8 cellular contexts compared by ENCODE assay signal in genomic region chrX:30652527-30653414, GRCh38. TPM values are rescaled to one million over a fixed set of nuclear protein-coding genes. Genes with fewer than 3 reads are reported as not detected.
DNase-seq lines count a peak whose midpoint lies in the region; ATAC-seq and TF ChIP-seq lines count a peak whose summit lies in the region.

No MANE protein-coding gene starts in this region.

- TF ChIP-seq EP300 in stomach (IDR thresholded peaks at IDR 0.05): no peak

- WGBS in stomach, 5 donors: 0 to 42% (median 7%) methylated on average over 21 to 59 of the region's 65 CpGs

- peak overlapping the region; percentile 63 for H2AFZ ChIP-seq in neural progenitor cell (replicated peaks)

- H3F3A ChIP-seq in neural progenitor cell (ENCODE audit: low read depth): no peaks in the 10 kb centered on the region

- no peaks in the 10 kb centered on the region for H3K36me3 ChIP-seq in HAP-1 (replicated peaks)
- no peaks in the 10 kb centered on the region for H3K36me3 ChIP-seq in neural progenitor cell
- H3K36me3 ChIP-seq in stomach: no peaks in the 10 kb centered on the region

- H3K4me3 ChIP-seq in HAP-1 (peak overlapping the region; percentile 72), neural progenitor cell (peak overlapping the region; percentile 54), stomach (peak overlapping the region; percentile 48 to 64 (median 60))

- peak; percentile 93 for ATAC-seq in foreskin keratinocyte

- H3K4me1 ChIP-seq in HAP-1 (peaks cover 16% of the 10 kb centered on the region), foreskin keratinocyte (no peaks in the 10 kb centered on the region), neural progenitor cell (no peaks in the 10 kb centered on the region), stomach (peaks cover 0 to 14% (median 3%) of the 10 kb centered on the region in 4 donors)

- intact Hi-C loops in stomach (cut with DNase I; ENCODE audit: low total_unique reads): no loop called here

- H3K4me1 Mint-ChIP-seq in neural progenitor cell: peaks cover 4% of the 10 kb centered on the region

- peak overlapping the region; percentile 88 for H3K4me3 Mint-ChIP-seq in neural progenitor cell

- H3K36me3 Mint-ChIP-seq in neural progenitor cell: peaks cover 4% of the 10 kb centered on the region

- H3K27ac ChIP-seq in foreskin keratinocyte (peak overlapping the region; percentile 82), neural progenitor cell (no peak overlapping the region), stomach (peak overlapping the region; percentile 25 to 85 (median 77))

- TF ChIP-seq CTCF in foreskin keratinocyte (conservative IDR thresholded peaks at IDR 0.05) (no peak), neural progenitor cell (IDR thresholded peaks at IDR 0.05) (no peak), stomach (IDR thresholded peaks at IDR 0.05) (no peak)

- H3K27me3 ChIP-seq in HAP-1 (ENCODE audit: low read depth) (no peaks in the 10 kb centered on the region), foreskin keratinocyte (no peaks in the 10 kb centered on the region), neural progenitor cell (no peaks in the 10 kb centered on the region), stomach (peaks cover 0 to 8% (median 0%) of the 10 kb centered on the region in 3 donors)

- peak in 1 of 4 donors; percentile 11 for TF ChIP-seq POLR2A in stomach (IDR thresholded peaks at IDR 0.05)

- H3K79me2 ChIP-seq in neural progenitor cell (ENCODE audit: low read depth): no peaks in the 10 kb centered on the region

- DNase-seq in G401 (ENCODE audit: low spot score) (peak; percentile 92), HAP-1 (ENCODE audit: low spot score in 2 of 2) (peak; percentile 95 to 99), M059J (ENCODE audit: low read depth) (peak; percentile 92), SHP77 (lab: John Stamatoyannopoulos, UW) (peak; percentile 67 to 87), activated gamma-delta T cell (lab: John Stamatoyannopoulos, UW) (peak; percentile 82), foreskin keratinocyte (peak in 1 of 2 donors; percentile 71), neural progenitor cell (ENCODE audit: low spot score) (peak; percentile 95), stomach (peak; percentile 93)

- H3K4me2 ChIP-seq in neural progenitor cell: peak overlapping the region; percentile 75

- H3K9me3 ChIP-seq in HAP-1: no peaks in the 10 kb centered on the region
- H3K9me3 ChIP-seq in neural progenitor cell (ENCODE audit: low read depth): no peaks in the 10 kb centered on the region
- no peaks in the 10 kb centered on the region for H3K9me3 ChIP-seq in stomach

- H4K20me1 ChIP-seq in neural progenitor cell (ENCODE audit: low read depth): no peaks in the 10 kb centered on the region

- no peaks in the 10 kb centered on the region for H3K27me3 Mint-ChIP-seq in neural progenitor cell (ENCODE audit: insufficient read depth, low read depth)

- in situ Hi-C loops in G401 (cut with HindIII; ENCODE audit: low sequenced_read_pairs) (no loop called here), HAP-1 (cut with MboI; ENCODE audit: low sequenced_read_pairs) (no loop called here)

- peaks cover 4% of the 10 kb centered on the region for H3K9me3 Mint-ChIP-seq in neural progenitor cell

- no peak overlapping the region for H3K27ac Mint-ChIP-seq in neural progenitor cell

- no peak overlapping the region for H3K9ac ChIP-seq in neural progenitor cell

RNA-seq across cellular contexts. Expression of gene GK, which starts 0.5 kb away (rescaled TPM):
- total RNA-seq in G401 (2014; rRNA removed; shearing (Covaris generic)): 3.9 and 4.3 TPM in 2 replicates
- total RNA-seq in M059J (2014; rRNA removed; shearing (Covaris generic)): 4.3 and 10.4 TPM in 2 replicates
- total RNA-seq in foreskin keratinocyte (2.4 and 2.6 TPM in 2 replicates), neural progenitor cell (ENCODE audit: low replicate concordance) (2.8 and 4.4 TPM in 2 replicates), stomach (10 to 100 TPM in 2 of 5 donors, 1 to 10 TPM in 1, under 1 TPM in 1, not detected in 1; 0.58 to 13.2 (median 9.7) TPM)
- polyA plus RNA-seq in foreskin keratinocyte (1.2 and 1.3 TPM in 2 replicates), stomach (1 to 10 TPM; 2.6 to 5.8 (median 3.2) TPM)
